ENCODE assay signal across 16 cellular contexts in genomic region chr9:89744730-89745129, GRCh38.
DNase-seq lines count a peak whose midpoint lies in the region; ATAC-seq and TF ChIP-seq lines count a peak whose summit lies in the region.
"Had no signal": no experiment of that assay in that cellular context is flagged by ENCODE, and none has a peak within 500 bp of the region (broad histone marks: within the 10 kb centered on the region; RNA-seq: fewer than 3 reads in every experiment).

No MANE protein-coding gene starts in this region.

- H3K4me2 ChIP-seq in HCT116 (ENCODE audit: low read length) (no peak overlapping the region), mesendoderm (ENCODE audit: low read length) (no peak overlapping the region)

- H3K9ac ChIP-seq in HCT116 (ENCODE audit: low read length) = no peak overlapping the region
- no peak overlapping the region for H3K9ac ChIP-seq in mesendoderm (ENCODE audit: low read length)

- no peak overlapping the region for H2BK5ac ChIP-seq in mesendoderm (ENCODE audit: low read length)

- no peak for TF ChIP-seq RAD21 in HCT116 (IDR thresholded peaks at IDR 0.05; ENCODE audit: low read depth)

- no peak overlapping the region for H4K5ac ChIP-seq in mesendoderm (ENCODE audit: low read length)

- H3K23ac ChIP-seq in mesendoderm (ENCODE audit: low read length) = no peak overlapping the region

- no peaks in the 10 kb centered on the region for H3K36me3 Mint-ChIP-seq in activated CD4-positive, alpha-beta T cell treated with anti-CD3 and anti-CD28 coated beads for 36 hours (ENCODE audit: low read depth)
- H3K36me3 Mint-ChIP-seq in activated T-helper 2 cell treated with anti-CD3 and anti-CD28 coated beads, Interferon-gamma antibody, Interleukin-2, Interleukin-4, amounts not matched to agents 10 μg/mL and 5 μg/mL and 100 μg/mL, durations not matched to agents 14 hours and 24 hours and 36 hours (ENCODE audit: low read depth) = peaks cover 16% of the 10 kb centered on the region
- H3K36me3 Mint-ChIP-seq: CD14-positive monocyte had no signal

- H3K18ac ChIP-seq in mesendoderm (ENCODE audit: low read length) = peak overlapping the region; percentile 28

- POLR2A ChIA-PET in activated CD4-positive, alpha-beta T cell treated with anti-CD3 and anti-CD28 coated beads for 36 hours (lab: Charles Lee) = no interaction called here
- POLR2A ChIA-PET in HCT116 (lab: Charles Lee) = no interaction called here

- H3K79me1 ChIP-seq in mesendoderm (ENCODE audit: low read length) = no peaks in the 10 kb centered on the region

- H3K4me3 ChIP-seq in HCT116 (replicated peaks in 1 of 2; ENCODE audit: low read depth in 1 of 2, low read length in 2 of 2) (no peak overlapping the region), mesendoderm (ENCODE audit: low read length) (no peak overlapping the region)
- H3K4me3 ChIP-seq: right atrium auricular region, vagina had no signal

- H3K9me3 ChIP-seq in HCT116 (ENCODE audit: control insufficient read depth in 1 of 2, insufficient read depth in 1 of 2, low read depth in 1 of 2, low read length in 2 of 2) = no peaks in the 10 kb centered on the region
- H3K9me3 ChIP-seq: right atrium auricular region, vagina had no signal

- BruUV-seq in HCT116 (replicated peaks; lab: Mats Ljungman, UMichigan) = no TSS peak

- no peaks in the 10 kb centered on the region for H3K9me2 ChIP-seq in HCT116 (ENCODE audit: insufficient read depth)

- no peak for TF ChIP-seq CTCF in HCT116 (IDR thresholded peaks at IDR 0.05 in 2 of 3, conservative IDR thresholded peaks at IDR 0.05 in 1 of 3; ENCODE audit: borderline replicate concordance in 1 of 3, insufficient read depth in 1 of 3, low read depth in 2 of 3, low read length in 2 of 3)

- H3K27me3 ChIP-seq in HCT116 (ENCODE audit: insufficient read depth, low read length) = 0 out of 2 replicates have a peak, but pooled peaks cover 1% of the 10 kb centered on the region
- no peaks in the 10 kb centered on the region for H3K27me3 ChIP-seq in mesendoderm (ENCODE audit: insufficient read depth, low read length, poor library complexity)
- H3K27me3 ChIP-seq: right atrium auricular region, vagina had no signal

- no peak overlapping the region for H2BK15ac ChIP-seq in mesendoderm (replicated peaks; ENCODE audit: low read depth)

- no CpG with 5 or more reads among the region's 3 CpGs for WGBS in mesendoderm (ENCODE audit: extremely low coverage, insufficient coverage, low lambda C conversion rate)

- TF ChIP-seq POLR2A in HCT116 (IDR thresholded peaks at IDR 0.05; ENCODE audit: borderline replicate concordance, extremely low read depth, insufficient read depth, insufficient read length) = no peak

- H3K4me1 ChIP-seq in HCT116 (ENCODE audit: control insufficient read depth in 1 of 2, insufficient read depth in 2 of 2, low read length in 2 of 2) (no peaks in the 10 kb centered on the region), mesendoderm (ENCODE audit: control insufficient read depth, low read depth, low read length) (peaks cover 4% of the 10 kb centered on the region)

- in situ Hi-C loops in G401 (cut with HindIII; ENCODE audit: low sequenced_read_pairs) = no loop called here

- H3K27ac Mint-ChIP-seq in activated CD4-positive, alpha-beta T cell treated with anti-CD3 and anti-CD28 coated beads for 36 hours = peak overlapping the region; percentile 73
- H3K27ac Mint-ChIP-seq in activated T-helper 2 cell treated with anti-CD3 and anti-CD28 coated beads, Interferon-gamma antibody, Interleukin-2, Interleukin-4, amounts not matched to agents 10 μg/mL and 5 μg/mL and 100 μg/mL, durations not matched to agents 14 hours and 24 hours and 36 hours = peak overlapping the region; percentile 97

- RAD21 ChIA-PET in HCT116 (lab: Charles Lee; ENCODE audit: low non-redundant PET in 1 of 2, low total read pairs in 2 of 2, uncharacterized antibody in 2 of 2, unreplicated experiment in 2 of 2) = no interaction called here

- H3K4me1 Mint-ChIP-seq in activated CD4-positive, alpha-beta T cell treated with anti-CD3 and anti-CD28 coated beads for 36 hours = peaks cover 77% of the 10 kb centered on the region
- H3K4me1 Mint-ChIP-seq in activated T-helper 2 cell treated with anti-CD3 and anti-CD28 coated beads, Interferon-gamma antibody, Interleukin-2, Interleukin-4, amounts not matched to agents 10 μg/mL and 5 μg/mL and 100 μg/mL, durations not matched to agents 14 hours and 24 hours and 36 hours (ENCODE audit: low read depth) = peaks cover 74% of the 10 kb centered on the region

- H4K20me1 ChIP-seq in HCT116 (ENCODE audit: insufficient read depth) = no peaks in the 10 kb centered on the region

- H3K4ac ChIP-seq in mesendoderm (ENCODE audit: low read depth, low read length) = no peak overlapping the region

- CTCF ChIA-PET in activated CD4-positive, alpha-beta T cell treated with anti-CD3 and anti-CD28 coated beads for 36 hours (lab: Charles Lee) = interaction anchor here (0.8 to 2.1 kb wide), 3 partner anchors 13 to 142 kb away, joined by 3 to 9 read pairs (median 5); no protein-coding TSS in a partner anchor
- CTCF ChIA-PET in HCT116 (lab: Charles Lee) = no interaction called here

- no peak for DNase-seq in activated CD4-positive, alpha-beta T cell treated with anti-CD3 and anti-CD28 coated beads for 36 hours
- DNase-seq in activated CD4-positive, alpha-beta T cell treated with anti-CD3 and anti-CD28 coated beads, Interleukin-2, amount 50 U/mL, for 48 hours = no peak
- DNase-seq in HCT116 (ENCODE audit: low read depth, low spot score) = no peak
- DNase-seq in activated T-helper 2 cell treated with anti-CD3 and anti-CD28 coated beads, Interferon-gamma antibody, Interleukin-2, Interleukin-4, amounts not matched to agents 10 μg/mL and 5 μg/mL and 100 μg/mL, durations not matched to agents 14 hours and 24 hours and 36 hours (ENCODE audit: low spot score) = no peak
- peak; percentile 58 for DNase-seq in mesendoderm
- DNase-seq in putamen (ENCODE audit: low spot score) = no peak
- no peak for DNase-seq in G401 (ENCODE audit: low spot score)
- no peak for DNase-seq in NCI-H446 (lab: John Stamatoyannopoulos, UW)
- DNase-seq: activated gamma-delta T cell treated with Interleukin-2 at 50 U/mL for 16 hours, erythroblast, NCI-H146, NCI-H226, SHP77 treated with DMSO at 0.1 percent for 48 hours had no signal

- no peak for ATAC-seq in activated CD4-positive, alpha-beta T cell treated with anti-CD3 and anti-CD28 coated beads for 36 hours
- 0 out of 2 replicates have a peak, but pooled peaks have one; percentile 27 for ATAC-seq in HCT116

- H3K27ac ChIP-seq in HCT116 (ENCODE audit: low read depth, low read length) (no peak overlapping the region), mesendoderm (ENCODE audit: low read depth, low read length) (no peak overlapping the region)
- H3K27ac ChIP-seq: right atrium auricular region, vagina had no signal

- H3K56ac ChIP-seq in mesendoderm (ENCODE audit: low read length) = no peak overlapping the region

- H3K27me3 Mint-ChIP-seq in activated CD4-positive, alpha-beta T cell treated with anti-CD3 and anti-CD28 coated beads for 36 hours = no peaks in the 10 kb centered on the region
- no peaks in the 10 kb centered on the region for H3K27me3 Mint-ChIP-seq in activated T-helper 2 cell treated with anti-CD3 and anti-CD28 coated beads, Interferon-gamma antibody, Interleukin-2, Interleukin-4, amounts not matched to agents 10 μg/mL and 5 μg/mL and 100 μg/mL, durations not matched to agents 14 hours and 24 hours and 36 hours (ENCODE audit: low read depth)

- intact Hi-C loops in activated CD4-positive, alpha-beta T cell treated with anti-CD3 and anti-CD28 coated beads for 36 hours (cut with DNase I, micrococcal nuclease) = loop anchor here (5.0 to 10.0 kb wide), 2 partner anchors 140 to 253 kb away; partner anchors contain the start of gene GADD45G (in 1 of the 2)
- intact Hi-C loops in HCT116 (cut with micrococcal nuclease) = no loop called here
- intact Hi-C loops in activated T-helper 2 cell treated with anti-CD3 and anti-CD28 coated beads, Interferon-gamma antibody, Interleukin-2, Interleukin-4, amounts not matched to agents 10 μg/mL and 5 μg/mL and 100 μg/mL, durations not matched to agents 14 hours and 24 hours and 36 hours (cut with micrococcal nuclease) = loop anchor here (5.0 to 10.0 kb wide), 2 partner anchors 280 to 358 kb away; no protein-coding TSS in a partner anchor

- H3K36me3 ChIP-seq in HCT116 (ENCODE audit: control insufficient read depth in 1 of 2, insufficient read depth in 2 of 2, low read length in 2 of 2) (no peaks in the 10 kb centered on the region), mesendoderm (ENCODE audit: control insufficient read depth, insufficient read depth, low read length) (no peaks in the 10 kb centered on the region)
- H3K36me3 ChIP-seq: right atrium auricular region, vagina had no signal

- H4K8ac ChIP-seq in mesendoderm (ENCODE audit: low read depth, low read length) = no peak overlapping the region

- H3K79me2 ChIP-seq in HCT116 (ENCODE audit: insufficient read depth, low read length) (no peaks in the 10 kb centered on the region), mesendoderm (ENCODE audit: control insufficient read depth, insufficient read depth, low read length) (no peaks in the 10 kb centered on the region)

- no peak overlapping the region for H2AFZ ChIP-seq in HCT116 (ENCODE audit: low read depth, low read length, poor library complexity, severe bottlenecking)

- peaks cover 5% of the 10 kb centered on the region for H3K9me3 Mint-ChIP-seq in activated CD4-positive, alpha-beta T cell treated with anti-CD3 and anti-CD28 coated beads for 36 hours (ENCODE audit: low read depth)
- no peaks in the 10 kb centered on the region for H3K9me3 Mint-ChIP-seq in activated T-helper 2 cell treated with anti-CD3 and anti-CD28 coated beads, Interferon-gamma antibody, Interleukin-2, Interleukin-4, amounts not matched to agents 10 μg/mL and 5 μg/mL and 100 μg/mL, durations not matched to agents 14 hours and 24 hours and 36 hours

- H2BK120ac ChIP-seq in mesendoderm (ENCODE audit: low read depth, low read length) = no peak overlapping the region

- peak overlapping the region; percentile 8 for H3K4me3 Mint-ChIP-seq in activated CD4-positive, alpha-beta T cell treated with anti-CD3 and anti-CD28 coated beads for 36 hours
- peak overlapping the region; percentile 57 for H3K4me3 Mint-ChIP-seq in activated T-helper 2 cell treated with anti-CD3 and anti-CD28 coated beads, Interferon-gamma antibody, Interleukin-2, Interleukin-4, amounts not matched to agents 10 μg/mL and 5 μg/mL and 100 μg/mL, durations not matched to agents 14 hours and 24 hours and 36 hours (ENCODE audit: low read depth)
- H3K4me3 Mint-ChIP-seq: CD14-positive monocyte had no signal

- H2AK5ac ChIP-seq in mesendoderm (ENCODE audit: low read length) = peak overlapping the region; percentile 68

TF ChIP-seq in HCT116, 20 proteins besides CTCF, POLR2A, EP300 and RAD21 (continues in another document):
- TF ChIP-seq YY1 (IDR thresholded peaks at IDR 0.05; ENCODE audit: extremely low read depth, insufficient replicate concordance, low read depth, low read length) (no peak), ZFX (IDR thresholded peaks at IDR 0.05) (no peak), SIN3A (IDR thresholded peaks at IDR 0.05; ENCODE audit: low read depth) (no peak), FOSL1 (IDR thresholded peaks at IDR 0.05; ENCODE audit: low read depth) (no peak), CEBPB (IDR thresholded peaks at IDR 0.05; ENCODE audit: low read depth) (no peak), EGR1 (IDR thresholded peaks at IDR 0.05; ENCODE audit: low read depth) (no peak), EZH2phosphoT487 (IDR thresholded peaks at IDR 0.05; ENCODE audit: borderline replicate concordance) (no peak)
